8 cellular contexts compared by ENCODE assay signal in genomic region chr5:103475629-103476240, GRCh38.
DNase-seq lines count a peak whose midpoint lies in the region; ATAC-seq, FAIRE-seq and TF ChIP-seq lines count a peak whose summit lies in the region.

No MANE protein-coding gene starts in this region.

- CTCF ChIA-PET in A549 (lab: Yijun Ruan, JAX): interaction anchor here (0.6 to 3.8 kb wide), 29 partner anchors 9 to 937 kb away, joined by 3 to 20 read pairs (median 4); partner anchors contain the start of gene MACIR

- TF ChIP-seq CTCF in A549 (IDR thresholded peaks at IDR 0.05): peak; percentile 91
- peak; percentile 46 for TF ChIP-seq CTCF in GM12873 (IDR thresholded peaks at IDR 0.05; ENCODE audit: insufficient read depth, low read depth, low read length, missing control alignments)
- peak; percentile 80 for TF ChIP-seq CTCF in progenitor cell of endocrine pancreas (IDR thresholded peaks at IDR 0.05; ENCODE audit: unreplicated experiment)

- ATAC-seq in A549 (peak; percentile 76 to 88; a peak in 5 of 6 replicates), HG03135 (IDR thresholded peaks at IDR 0.05; ENCODE audit: unreplicated experiment) (no peak)

- no peak for TF ChIP-seq EP300 in A549 (IDR thresholded peaks at IDR 0.05)

- H3K4me1 Mint-ChIP-seq in progenitor cell of endocrine pancreas (ENCODE audit: low read depth): no peaks in the 10 kb centered on the region
- H3K4me1 Mint-ChIP-seq in T-helper 2 cell treated with Interferon-gamma antibody and Interleukin-4, amounts not matched to agents 5 μg/mL and 100 μg/mL, for 36 hours (ENCODE audit: low read depth): no peaks in the 10 kb centered on the region

- no peaks in the 10 kb centered on the region for H3K36me3 Mint-ChIP-seq in progenitor cell of endocrine pancreas (ENCODE audit: insufficient read depth)
- H3K36me3 Mint-ChIP-seq in T-helper 2 cell treated with Interferon-gamma antibody and Interleukin-4, amounts not matched to agents 5 μg/mL and 100 μg/mL, for 36 hours (ENCODE audit: low read depth): no peaks in the 10 kb centered on the region

- no peak overlapping the region for H3K4me3 Mint-ChIP-seq in progenitor cell of endocrine pancreas (ENCODE audit: low read depth)
- H3K4me3 Mint-ChIP-seq in T-helper 2 cell treated with Interferon-gamma antibody and Interleukin-4, amounts not matched to agents 5 μg/mL and 100 μg/mL, for 36 hours: no peak overlapping the region

- FAIRE-seq in A549 (lab: Jason Lieb, UNC) (peak; percentile 92), HTR-8/SVneo (lab: Jason Lieb, UNC) (no peak)

- TF ChIP-seq POLR2A in A549 (IDR thresholded peaks at IDR 0.05; ENCODE audit: low read length): no peak

- no peaks in the 10 kb centered on the region for H3K27me3 Mint-ChIP-seq in progenitor cell of endocrine pancreas
- peaks cover 17% of the 10 kb centered on the region for H3K27me3 Mint-ChIP-seq in T-helper 2 cell treated with Interferon-gamma antibody and Interleukin-4, amounts not matched to agents 5 μg/mL and 100 μg/mL, for 36 hours (ENCODE audit: low read depth)

- WGBS in A549 (ENCODE audit: missing lambda C conversion rate): 35% methylated on average over 4 of the region's 4 CpGs

- no peak overlapping the region for H3K4me3 ChIP-seq in A549

- H3K4me2 ChIP-seq in A549: no peak overlapping the region

- no peak overlapping the region for H3K27ac ChIP-seq in A549

- H3K4me1 ChIP-seq in A549: peaks cover 17% of the 10 kb centered on the region

- peak; percentile 90 to 91 for TF ChIP-seq RAD21 in A549 (conservative IDR thresholded peaks at IDR 0.05 in 1 of 2, IDR thresholded peaks at IDR 0.05 in 1 of 2)

- DNase-seq in A549 (ENCODE audit: low read depth in 1 of 2, low spot score in 1 of 2) (peak; percentile 33 to 50), HTR-8/SVneo (ENCODE audit: insufficient read length, low spot score) (peak; percentile 27), RKO (ENCODE audit: low spot score) (peak; percentile 59), fibroblast of peridontal ligament (ENCODE audit: extremely low read depth) (peak; percentile 79), progenitor cell of endocrine pancreas (ENCODE audit: low spot score, unreplicated experiment) (no peak)
- no peak for DNase-seq in T-helper 2 cell treated with Interferon-gamma antibody and Interleukin-4, amounts not matched to agents 5 μg/mL and 100 μg/mL, for 36 hours (ENCODE audit: low spot score)

- H3K27ac Mint-ChIP-seq in progenitor cell of endocrine pancreas: no peak overlapping the region
- H3K27ac Mint-ChIP-seq in T-helper 2 cell treated with Interferon-gamma antibody and Interleukin-4, amounts not matched to agents 5 μg/mL and 100 μg/mL, for 36 hours: no peak overlapping the region

- H3K9me3 ChIP-seq in A549: no peaks in the 10 kb centered on the region

- POLR2A ChIA-PET in A549 (lab: Yijun Ruan, JAX): interaction anchor here (1.0 kb wide), 1 partner anchor 355 kb away, joined by 4 read pairs; the partner anchor contains the start of genes GIN1 and PPIP5K2

- no peaks in the 10 kb centered on the region for H3K9me3 Mint-ChIP-seq in progenitor cell of endocrine pancreas (ENCODE audit: low read depth)
- no peaks in the 10 kb centered on the region for H3K9me3 Mint-ChIP-seq in T-helper 2 cell treated with Interferon-gamma antibody and Interleukin-4, amounts not matched to agents 5 μg/mL and 100 μg/mL, for 36 hours

TF ChIP-seq in A549, 52 proteins besides CTCF, POLR2A, EP300 and RAD21:
- TF ChIP-seq ESRRA (IDR thresholded peaks at IDR 0.05; ENCODE audit: borderline replicate concordance, low read length) (no peak), BCL3 (IDR thresholded peaks at IDR 0.05) (no peak), PBX3 (IDR thresholded peaks at IDR 0.05) (no peak), SMC3 (IDR thresholded peaks at IDR 0.05) (peak; percentile 72)

Comparison
In these comparisons a context has a peak if more than half of its experiments do, and no peak if none do; other contexts are left out.
1. DNase-seq: peak in A549 (2 of 2), HTR-8/SVneo (single experiment), RKO (single experiment) and fibroblast of peridontal ligament (single experiment); none in progenitor cell of endocrine pancreas (single experiment) and T-helper 2 cell treated with Interferon-gamma antibody and Interleukin-4, amounts not matched to agents 5 μg/mL and 100 μg/mL, for 36 hours (single experiment).
2. Peak in every context shown above with its lines, with median percentiles within 50 percentile points of each other: CTCF ChIP-seq.